Comparison of ENCODE assay signal across 1 cellular context in the genomic region with DNA sequence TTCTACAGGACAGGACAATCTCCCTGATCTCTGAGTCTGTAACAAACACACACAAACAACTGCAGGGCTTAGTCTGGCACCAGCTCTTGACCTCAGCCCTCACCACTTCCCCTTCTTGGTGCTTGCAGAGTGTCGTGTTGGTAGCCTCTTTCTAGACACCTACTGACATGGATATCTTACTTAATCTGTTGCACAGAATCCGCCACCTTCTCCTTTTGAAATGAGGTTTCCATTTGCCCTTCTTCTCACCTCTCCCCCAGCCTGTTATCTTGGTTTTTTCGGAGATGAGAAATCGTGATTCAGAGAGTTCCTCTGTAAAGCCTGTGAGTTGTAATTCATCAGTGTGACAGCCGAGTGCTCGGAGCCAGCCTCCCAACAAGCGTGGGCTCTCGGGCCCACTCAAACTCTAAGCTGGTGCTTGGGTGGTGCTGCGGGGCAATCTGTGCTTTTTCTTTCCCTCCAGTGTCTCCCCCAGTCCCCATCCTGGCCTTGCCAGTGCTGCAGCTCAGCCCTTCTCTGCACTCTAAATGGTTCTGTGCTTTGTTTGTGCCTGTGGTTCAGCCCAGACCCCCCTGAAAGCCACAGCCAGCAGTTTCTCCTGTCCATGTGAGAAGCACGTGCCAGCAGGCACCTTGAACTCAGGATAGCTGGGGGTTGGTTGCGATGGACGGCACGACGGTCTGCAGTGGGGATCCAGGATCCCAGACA.
TF ChIP-seq lines count a peak whose summit lies in the region.

No MANE protein-coding gene starts in this region.

TF ChIP-seq in HepG2, 621 proteins besides CTCF, POLR2A, EP300 and RAD21 (continued from another document and continues in another):
- TF ChIP-seq, protein P1, sequence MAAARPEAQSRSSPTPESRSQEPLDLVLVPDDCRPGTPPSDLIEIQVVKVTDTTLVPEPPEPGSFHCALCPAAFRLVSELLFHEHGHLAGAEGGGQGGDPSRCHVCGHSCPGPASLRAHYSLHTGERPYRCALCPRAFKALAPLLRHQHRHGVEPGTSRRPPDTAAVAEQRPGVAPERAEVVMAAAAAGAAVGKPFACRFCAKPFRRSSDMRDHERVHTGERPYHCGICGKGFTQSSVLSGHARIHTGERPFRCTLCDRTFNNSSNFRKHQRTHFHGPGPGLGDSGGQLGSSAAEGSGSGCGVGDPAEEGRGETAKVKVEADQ (CRISPR knock-in tag; IDR thresholded peaks at IDR 0.05; ENCODE audit: borderline replicate concordance), result no peak
- no peak for TF ChIP-seq CC2D1A (CRISPR knock-in tag; IDR thresholded peaks at IDR 0.05)
- peak; percentile 81; the same call in 1 of the 2 replicates for TF ChIP-seq MTA1 (CRISPR knock-in tag; IDR thresholded peaks at IDR 0.05; ENCODE audit: borderline replicate concordance)
- TF ChIP-seq ZNF343 (CRISPR knock-in tag; IDR thresholded peaks at IDR 0.05), result peak; percentile 95
- TF ChIP-seq ZEB1 (IDR thresholded peaks at IDR 0.05; ENCODE audit: insufficient replicate concordance, low read depth), result no peak
- TF ChIP-seq EED (CRISPR knock-in tag; IDR thresholded peaks at IDR 0.05), result peak; percentile 73; the same call in 1 of the 2 replicates
- 0 out of 2 replicates have a peak, but pooled peaks have one; percentile 46 for TF ChIP-seq KLF15 (CRISPR knock-in tag; IDR thresholded peaks at IDR 0.05; ENCODE audit: borderline replicate concordance)
- TF ChIP-seq, protein P2, sequence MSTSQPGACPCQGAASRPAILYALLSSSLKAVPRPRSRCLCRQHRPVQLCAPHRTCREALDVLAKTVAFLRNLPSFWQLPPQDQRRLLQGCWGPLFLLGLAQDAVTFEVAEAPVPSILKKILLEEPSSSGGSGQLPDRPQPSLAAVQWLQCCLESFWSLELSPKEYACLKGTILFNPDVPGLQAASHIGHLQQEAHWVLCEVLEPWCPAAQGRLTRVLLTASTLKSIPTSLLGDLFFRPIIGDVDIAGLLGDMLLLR (CRISPR knock-in tag; IDR thresholded peaks at IDR 0.05), result peak; percentile 61; the same call in 1 of the 2 replicates
- TF ChIP-seq YEATS4 (CRISPR knock-in tag; IDR thresholded peaks at IDR 0.05; ENCODE audit: borderline replicate concordance), result peak; percentile 57; the same call in 1 of the 2 replicates
- TF ChIP-seq NR2C2 (CRISPR knock-in tag; IDR thresholded peaks at IDR 0.05; ENCODE audit: borderline replicate concordance), result peak; percentile 63
- TF ChIP-seq, protein P3, sequence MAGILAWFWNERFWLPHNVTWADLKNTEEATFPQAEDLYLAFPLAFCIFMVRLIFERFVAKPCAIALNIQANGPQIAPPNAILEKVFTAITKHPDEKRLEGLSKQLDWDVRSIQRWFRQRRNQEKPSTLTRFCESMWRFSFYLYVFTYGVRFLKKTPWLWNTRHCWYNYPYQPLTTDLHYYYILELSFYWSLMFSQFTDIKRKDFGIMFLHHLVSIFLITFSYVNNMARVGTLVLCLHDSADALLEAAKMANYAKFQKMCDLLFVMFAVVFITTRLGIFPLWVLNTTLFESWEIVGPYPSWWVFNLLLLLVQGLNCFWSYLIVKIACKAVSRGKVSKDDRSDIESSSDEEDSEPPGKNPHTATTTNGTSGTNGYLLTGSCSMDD (CRISPR knock-in tag; IDR thresholded peaks at IDR 0.05), result 0 out of 2 replicates have a peak, but pooled peaks have one; percentile 29
- TF ChIP-seq ZNF3 (CRISPR knock-in tag; IDR thresholded peaks at IDR 0.05), result no peak
- peak; percentile 77 for TF ChIP-seq TBX2 (CRISPR knock-in tag; IDR thresholded peaks at IDR 0.05; ENCODE audit: borderline replicate concordance)
- TF ChIP-seq, protein P4, sequence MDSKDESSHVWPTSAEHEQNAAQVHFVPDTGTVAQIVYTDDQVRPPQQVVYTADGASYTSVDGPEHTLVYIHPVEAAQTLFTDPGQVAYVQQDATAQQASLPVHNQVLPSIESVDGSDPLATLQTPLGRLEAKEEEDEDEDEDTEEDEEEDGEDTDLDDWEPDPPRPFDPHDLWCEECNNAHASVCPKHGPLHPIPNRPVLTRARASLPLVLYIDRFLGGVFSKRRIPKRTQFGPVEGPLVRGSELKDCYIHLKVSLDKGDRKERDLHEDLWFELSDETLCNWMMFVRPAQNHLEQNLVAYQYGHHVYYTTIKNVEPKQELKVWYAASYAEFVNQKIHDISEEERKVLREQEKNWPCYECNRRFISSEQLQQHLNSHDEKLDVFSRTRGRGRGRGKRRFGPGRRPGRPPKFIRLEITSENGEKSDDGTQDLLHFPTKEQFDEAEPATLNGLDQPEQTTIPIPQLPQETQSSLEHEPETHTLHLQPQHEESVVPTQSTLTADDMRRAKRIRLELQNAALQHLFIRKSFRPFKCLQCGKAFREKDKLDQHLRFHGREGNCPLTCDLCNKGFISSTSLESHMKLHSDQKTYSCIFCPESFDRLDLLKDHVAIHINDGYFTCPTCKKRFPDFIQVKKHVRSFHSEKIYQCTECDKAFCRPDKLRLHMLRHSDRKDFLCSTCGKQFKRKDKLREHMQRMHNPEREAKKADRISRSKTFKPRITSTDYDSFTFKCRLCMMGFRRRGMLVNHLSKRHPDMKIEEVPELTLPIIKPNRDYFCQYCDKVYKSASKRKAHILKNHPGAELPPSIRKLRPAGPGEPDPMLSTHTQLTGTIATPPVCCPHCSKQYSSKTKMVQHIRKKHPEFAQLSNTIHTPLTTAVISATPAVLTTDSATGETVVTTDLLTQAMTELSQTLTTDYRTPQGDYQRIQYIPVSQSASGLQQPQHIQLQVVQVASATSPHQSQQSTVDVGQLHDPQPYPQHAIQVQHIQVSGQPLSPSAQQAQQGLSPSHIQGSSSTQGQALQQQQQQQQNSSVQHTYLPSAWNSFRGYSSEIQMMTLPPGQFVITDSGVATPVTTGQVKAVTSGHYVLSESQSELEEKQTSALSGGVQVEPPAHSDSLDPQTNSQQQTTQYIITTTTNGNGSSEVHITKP (CRISPR knock-in tag; IDR thresholded peaks at IDR 0.05; ENCODE audit: low read depth), result peak; percentile 73; the same call in 1 of the 2 replicates
- TF ChIP-seq, protein P5, sequence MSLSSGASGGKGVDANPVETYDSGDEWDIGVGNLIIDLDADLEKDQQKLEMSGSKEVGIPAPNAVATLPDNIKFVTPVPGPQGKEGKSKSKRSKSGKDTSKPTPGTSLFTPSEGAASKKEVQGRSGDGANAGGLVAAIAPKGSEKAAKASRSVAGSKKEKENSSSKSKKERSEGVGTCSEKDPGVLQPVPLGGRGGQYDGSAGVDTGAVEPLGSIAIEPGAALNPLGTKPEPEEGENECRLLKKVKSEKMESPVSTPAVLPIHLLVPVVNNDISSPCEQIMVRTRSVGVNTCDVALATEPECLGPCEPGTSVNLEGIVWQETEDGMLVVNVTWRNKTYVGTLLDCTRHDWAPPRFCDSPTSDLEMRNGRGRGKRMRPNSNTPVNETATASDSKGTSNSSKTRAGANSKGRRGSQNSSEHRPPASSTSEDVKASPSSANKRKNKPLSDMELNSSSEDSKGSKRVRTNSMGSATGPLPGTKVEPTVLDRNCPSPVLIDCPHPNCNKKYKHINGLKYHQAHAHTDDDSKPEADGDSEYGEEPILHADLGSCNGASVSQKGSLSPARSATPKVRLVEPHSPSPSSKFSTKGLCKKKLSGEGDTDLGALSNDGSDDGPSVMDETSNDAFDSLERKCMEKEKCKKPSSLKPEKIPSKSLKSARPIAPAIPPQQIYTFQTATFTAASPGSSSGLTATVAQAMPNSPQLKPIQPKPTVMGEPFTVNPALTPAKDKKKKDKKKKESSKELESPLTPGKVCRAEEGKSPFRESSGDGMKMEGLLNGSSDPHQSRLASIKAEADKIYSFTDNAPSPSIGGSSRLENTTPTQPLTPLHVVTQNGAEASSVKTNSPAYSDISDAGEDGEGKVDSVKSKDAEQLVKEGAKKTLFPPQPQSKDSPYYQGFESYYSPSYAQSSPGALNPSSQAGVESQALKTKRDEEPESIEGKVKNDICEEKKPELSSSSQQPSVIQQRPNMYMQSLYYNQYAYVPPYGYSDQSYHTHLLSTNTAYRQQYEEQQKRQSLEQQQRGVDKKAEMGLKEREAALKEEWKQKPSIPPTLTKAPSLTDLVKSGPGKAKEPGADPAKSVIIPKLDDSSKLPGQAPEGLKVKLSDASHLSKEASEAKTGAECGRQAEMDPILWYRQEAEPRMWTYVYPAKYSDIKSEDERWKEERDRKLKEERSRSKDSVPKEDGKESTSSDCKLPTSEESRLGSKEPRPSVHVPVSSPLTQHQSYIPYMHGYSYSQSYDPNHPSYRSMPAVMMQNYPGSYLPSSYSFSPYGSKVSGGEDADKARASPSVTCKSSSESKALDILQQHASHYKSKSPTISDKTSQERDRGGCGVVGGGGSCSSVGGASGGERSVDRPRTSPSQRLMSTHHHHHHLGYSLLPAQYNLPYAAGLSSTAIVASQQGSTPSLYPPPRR (CRISPR knock-in tag; IDR thresholded peaks at IDR 0.05; ENCODE audit: borderline replicate concordance), result peak; percentile 57; the same call in 1 of the 2 replicates
- no peak for TF ChIP-seq SIN3B (IDR thresholded peaks at IDR 0.05; ENCODE audit: low read length)
- peak; percentile 97 for TF ChIP-seq BORCS8-MEF2B (CRISPR knock-in tag; IDR thresholded peaks at IDR 0.05)
- TF ChIP-seq ZNF138 (CRISPR knock-in tag; IDR thresholded peaks at IDR 0.05; ENCODE audit: low read depth), result 0 out of 2 replicates have a peak, but pooled peaks have one; percentile 71
- TF ChIP-seq, protein P6, sequence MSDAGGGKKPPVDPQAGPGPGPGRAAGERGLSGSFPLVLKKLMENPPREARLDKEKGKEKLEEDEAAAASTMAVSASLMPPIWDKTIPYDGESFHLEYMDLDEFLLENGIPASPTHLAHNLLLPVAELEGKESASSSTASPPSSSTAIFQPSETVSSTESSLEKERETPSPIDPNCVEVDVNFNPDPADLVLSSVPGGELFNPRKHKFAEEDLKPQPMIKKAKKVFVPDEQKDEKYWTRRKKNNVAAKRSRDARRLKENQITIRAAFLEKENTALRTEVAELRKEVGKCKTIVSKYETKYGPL (CRISPR knock-in tag; IDR thresholded peaks at IDR 0.05), result no peak; the same call in 1 of the 2 replicates
- TF ChIP-seq, protein P7, sequence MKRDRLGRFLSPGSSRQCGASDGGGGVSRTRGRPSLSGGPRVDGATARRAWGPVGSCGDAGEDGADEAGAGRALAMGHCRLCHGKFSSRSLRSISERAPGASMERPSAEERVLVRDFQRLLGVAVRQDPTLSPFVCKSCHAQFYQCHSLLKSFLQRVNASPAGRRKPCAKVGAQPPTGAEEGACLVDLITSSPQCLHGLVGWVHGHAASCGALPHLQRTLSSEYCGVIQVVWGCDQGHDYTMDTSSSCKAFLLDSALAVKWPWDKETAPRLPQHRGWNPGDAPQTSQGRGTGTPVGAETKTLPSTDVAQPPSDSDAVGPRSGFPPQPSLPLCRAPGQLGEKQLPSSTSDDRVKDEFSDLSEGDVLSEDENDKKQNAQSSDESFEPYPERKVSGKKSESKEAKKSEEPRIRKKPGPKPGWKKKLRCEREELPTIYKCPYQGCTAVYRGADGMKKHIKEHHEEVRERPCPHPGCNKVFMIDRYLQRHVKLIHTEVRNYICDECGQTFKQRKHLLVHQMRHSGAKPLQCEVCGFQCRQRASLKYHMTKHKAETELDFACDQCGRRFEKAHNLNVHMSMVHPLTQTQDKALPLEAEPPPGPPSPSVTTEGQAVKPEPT (CRISPR knock-in tag; IDR thresholded peaks at IDR 0.05; ENCODE audit: low read depth), result peak; percentile 94
- peak; percentile 19; the same call in 1 of the 2 replicates for TF ChIP-seq ZNF274 (CRISPR knock-in tag; IDR thresholded peaks at IDR 0.05)
- peak; percentile 66; the same call in 1 of the 2 replicates for TF ChIP-seq KLF12 (CRISPR knock-in tag; IDR thresholded peaks at IDR 0.05; ENCODE audit: borderline replicate concordance)
- TF ChIP-seq ARNT (IDR thresholded peaks at IDR 0.05), result no peak
- TF ChIP-seq EEA1 (CRISPR knock-in tag; IDR thresholded peaks at IDR 0.05; ENCODE audit: borderline replicate concordance), result peak; percentile 92; the same call in 1 of the 2 replicates
- TF ChIP-seq CCAR2 (optimal IDR thresholded peaks at IDR 0.05; ENCODE audit: low read depth, low read length), result no peak
- TF ChIP-seq, protein P8, sequence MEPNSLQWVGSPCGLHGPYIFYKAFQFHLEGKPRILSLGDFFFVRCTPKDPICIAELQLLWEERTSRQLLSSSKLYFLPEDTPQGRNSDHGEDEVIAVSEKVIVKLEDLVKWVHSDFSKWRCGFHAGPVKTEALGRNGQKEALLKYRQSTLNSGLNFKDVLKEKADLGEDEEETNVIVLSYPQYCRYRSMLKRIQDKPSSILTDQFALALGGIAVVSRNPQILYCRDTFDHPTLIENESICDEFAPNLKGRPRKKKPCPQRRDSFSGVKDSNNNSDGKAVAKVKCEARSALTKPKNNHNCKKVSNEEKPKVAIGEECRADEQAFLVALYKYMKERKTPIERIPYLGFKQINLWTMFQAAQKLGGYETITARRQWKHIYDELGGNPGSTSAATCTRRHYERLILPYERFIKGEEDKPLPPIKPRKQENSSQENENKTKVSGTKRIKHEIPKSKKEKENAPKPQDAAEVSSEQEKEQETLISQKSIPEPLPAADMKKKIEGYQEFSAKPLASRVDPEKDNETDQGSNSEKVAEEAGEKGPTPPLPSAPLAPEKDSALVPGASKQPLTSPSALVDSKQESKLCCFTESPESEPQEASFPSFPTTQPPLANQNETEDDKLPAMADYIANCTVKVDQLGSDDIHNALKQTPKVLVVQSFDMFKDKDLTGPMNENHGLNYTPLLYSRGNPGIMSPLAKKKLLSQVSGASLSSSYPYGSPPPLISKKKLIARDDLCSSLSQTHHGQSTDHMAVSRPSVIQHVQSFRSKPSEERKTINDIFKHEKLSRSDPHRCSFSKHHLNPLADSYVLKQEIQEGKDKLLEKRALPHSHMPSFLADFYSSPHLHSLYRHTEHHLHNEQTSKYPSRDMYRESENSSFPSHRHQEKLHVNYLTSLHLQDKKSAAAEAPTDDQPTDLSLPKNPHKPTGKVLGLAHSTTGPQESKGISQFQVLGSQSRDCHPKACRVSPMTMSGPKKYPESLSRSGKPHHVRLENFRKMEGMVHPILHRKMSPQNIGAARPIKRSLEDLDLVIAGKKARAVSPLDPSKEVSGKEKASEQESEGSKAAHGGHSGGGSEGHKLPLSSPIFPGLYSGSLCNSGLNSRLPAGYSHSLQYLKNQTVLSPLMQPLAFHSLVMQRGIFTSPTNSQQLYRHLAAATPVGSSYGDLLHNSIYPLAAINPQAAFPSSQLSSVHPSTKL (CRISPR knock-in tag; IDR thresholded peaks at IDR 0.05), result 0 out of 2 replicates have a peak, but pooled peaks have one; percentile 11
- TF ChIP-seq MATR3 (CRISPR knock-in tag; IDR thresholded peaks at IDR 0.05), result no peak
- 0 out of 2 replicates have a peak, but pooled peaks have one; percentile 45 for TF ChIP-seq KMT2B (CRISPR knock-in tag; IDR thresholded peaks at IDR 0.05)
- peak; percentile 61; the same call in 1 of the 2 replicates for TF ChIP-seq NRL (CRISPR knock-in tag; IDR thresholded peaks at IDR 0.05; ENCODE audit: borderline replicate concordance)
- peak; percentile 39 for TF ChIP-seq RXRB (CRISPR knock-in tag; IDR thresholded peaks at IDR 0.05; ENCODE audit: borderline replicate concordance)
- TF ChIP-seq FLYWCH1 (CRISPR knock-in tag; IDR thresholded peaks at IDR 0.05), result 0 out of 2 replicates have a peak, but pooled peaks have one; percentile 35
- TF ChIP-seq ZNF333 (CRISPR knock-in tag; IDR thresholded peaks at IDR 0.05; ENCODE audit: borderline replicate concordance), result no peak
- peak; percentile 63 for TF ChIP-seq ZFP37 (CRISPR knock-in tag; IDR thresholded peaks at IDR 0.05; ENCODE audit: borderline replicate concordance)
- TF ChIP-seq ZNF780A (CRISPR knock-in tag; IDR thresholded peaks at IDR 0.05), result no peak
- peak; percentile 85; the same call in 1 of the 2 replicates for TF ChIP-seq CENPT (CRISPR knock-in tag; IDR thresholded peaks at IDR 0.05; ENCODE audit: low read depth)
